16 cellular contexts compared by ENCODE assay signal in the genomic region with DNA sequence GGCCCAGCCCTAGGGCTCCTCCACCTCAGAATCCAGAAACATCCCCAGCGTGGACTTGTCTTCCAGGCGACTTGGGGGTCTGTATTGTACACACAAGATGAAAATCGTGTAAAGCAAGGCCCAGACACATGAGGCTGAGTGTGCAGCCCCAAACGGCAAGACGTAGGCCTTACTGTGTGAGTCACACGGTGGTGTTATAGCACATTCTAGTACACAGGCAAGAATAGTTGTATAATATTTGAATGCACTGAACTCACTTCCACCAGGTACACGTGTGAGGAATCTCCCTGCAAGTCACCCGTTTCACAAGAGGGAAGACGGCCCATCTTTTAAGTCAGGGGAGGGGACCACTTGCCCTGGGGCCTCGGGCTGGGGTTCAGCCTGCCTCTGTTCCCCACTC.
DNase-seq lines count a peak whose midpoint lies in the region; ATAC-seq and TF ChIP-seq lines count a peak whose summit lies in the region.
"Had no signal": no experiment of that assay in that cellular context is flagged by ENCODE, and none has a peak within 500 bp of the region (broad histone marks: within the 10 kb centered on the region; RNA-seq: fewer than 3 reads in every experiment).

No MANE protein-coding gene starts in this region.

- in situ Hi-C loops in astrocyte of the spinal cord (cut with HindIII; ENCODE audit: low sequenced_read_pairs) = no loop called here

- TF ChIP-seq CTCF in astrocyte of the spinal cord (IDR thresholded peaks at IDR 0.05; ENCODE audit: low read depth, low read length) (no peak), left lung (IDR thresholded peaks at IDR 0.05) (no peak)

- peaks cover 0 to 16% of the 10 kb centered on the region in 2 donors for H3K36me3 ChIP-seq in left lung
- H3K36me3 ChIP-seq: transverse colon had no signal

- no peaks in the 10 kb centered on the region for H3K27me3 ChIP-seq in left lung
- H3K27me3 ChIP-seq: transverse colon had no signal

- no peak for DNase-seq in T-helper 2 cell treated with Interferon-gamma antibody and Interleukin-4, amounts not matched to agents 5 μg/mL and 100 μg/mL, for 36 hours (ENCODE audit: low spot score)
- DNase-seq in T-helper 2 cell = no peak
- peak; percentile 24 for DNase-seq in astrocyte of the spinal cord (ENCODE audit: low read depth, low spot score)
- DNase-seq in immature natural killer cell = no peak
- DNase-seq in substantia nigra (lab: John Stamatoyannopoulos, UW) = no peak
- DNase-seq in left lung = no peak
- DNase-seq: activated CD4-positive, alpha-beta T cell treated with anti-CD3 and anti-CD28 coated beads, Interleukin-2, amount 50 U/mL, for 4 hours; COR-L47; GDM1; MM.1S; T-helper 9 cell; transverse colon had no signal

- peaks cover 9 to 10% of the 10 kb centered on the region in 2 donors for H3K4me1 ChIP-seq in left lung

- intact Hi-C loops in left lung (cut with DNase I) = no loop called here

- peak overlapping the region; percentile 7 for H3K27ac Mint-ChIP-seq in T-helper 2 cell treated with Interferon-gamma antibody and Interleukin-4, amounts not matched to agents 5 μg/mL and 100 μg/mL, for 36 hours
- peak overlapping the region in 5 of 6 donors; percentile 3 to 60 (median 56) for H3K27ac Mint-ChIP-seq in immature natural killer cell
- H3K27ac Mint-ChIP-seq in activated T-helper 17 cell treated with anti-CD3 and anti-CD28 coated beads, Interleukin-2, amount 50 U/mL, for 72 hours = no peak overlapping the region

- H3K9me3 Mint-ChIP-seq in T-helper 2 cell treated with Interferon-gamma antibody and Interleukin-4, amounts not matched to agents 5 μg/mL and 100 μg/mL, for 36 hours = no peaks in the 10 kb centered on the region
- H3K9me3 Mint-ChIP-seq in immature natural killer cell = no peaks in the 10 kb centered on the region
- no peaks in the 10 kb centered on the region for H3K9me3 Mint-ChIP-seq in activated T-helper 17 cell treated with anti-CD3 and anti-CD28 coated beads, Interleukin-2, amount 50 U/mL, for 72 hours
- H3K9me3 Mint-ChIP-seq: activated T-helper 1 cell treated with anti-CD3 and anti-CD28 coated beads, Interleukin-12 subunit alpha, Interleukin-12 subunit beta, Interleukin-2, Interleukin-4 antibody, amounts not matched to agents 30 ng/mL and 10 ng/mL and 1 ng/mL, durations not matched to agents 14 hours and 24 hours and 36 hours had no signal

- H3K9me3 ChIP-seq in left lung = no peaks in the 10 kb centered on the region
- H3K9me3 ChIP-seq: transverse colon had no signal

- no peaks in the 10 kb centered on the region for H3K27me3 Mint-ChIP-seq in T-helper 2 cell treated with Interferon-gamma antibody and Interleukin-4, amounts not matched to agents 5 μg/mL and 100 μg/mL, for 36 hours (ENCODE audit: low read depth)
- H3K27me3 Mint-ChIP-seq in immature natural killer cell (ENCODE audit: low read depth in 3 of 3) = no peaks in the 10 kb centered on the region
- H3K27me3 Mint-ChIP-seq in activated T-helper 17 cell treated with anti-CD3 and anti-CD28 coated beads, Interleukin-2, amount 50 U/mL, for 72 hours = no peaks in the 10 kb centered on the region

- no peaks in the 10 kb centered on the region for H3K36me3 Mint-ChIP-seq in T-helper 2 cell treated with Interferon-gamma antibody and Interleukin-4, amounts not matched to agents 5 μg/mL and 100 μg/mL, for 36 hours (ENCODE audit: low read depth)
- no peaks in the 10 kb centered on the region for H3K36me3 Mint-ChIP-seq in immature natural killer cell
- H3K36me3 Mint-ChIP-seq in activated T-helper 17 cell treated with anti-CD3 and anti-CD28 coated beads, Interleukin-2, amount 50 U/mL, for 72 hours (ENCODE audit: low read depth) = no peaks in the 10 kb centered on the region

- H3K4me3 Mint-ChIP-seq in T-helper 2 cell treated with Interferon-gamma antibody and Interleukin-4, amounts not matched to agents 5 μg/mL and 100 μg/mL, for 36 hours = no peak overlapping the region
- H3K4me3 Mint-ChIP-seq in immature natural killer cell = no peak overlapping the region
- no peak overlapping the region for H3K4me3 Mint-ChIP-seq in activated T-helper 17 cell treated with anti-CD3 and anti-CD28 coated beads, Interleukin-2, amount 50 U/mL, for 72 hours
- H3K4me3 Mint-ChIP-seq: activated T-helper 1 cell treated with anti-CD3 and anti-CD28 coated beads, Interleukin-12 subunit alpha, Interleukin-12 subunit beta, Interleukin-2, Interleukin-4 antibody, amounts not matched to agents 30 ng/mL and 10 ng/mL and 1 ng/mL, durations not matched to agents 14 hours and 24 hours and 36 hours had no signal

- H3K27ac ChIP-seq in substantia nigra (ENCODE audit: low read depth, low read length, poor library complexity, severe bottlenecking) (peak overlapping the region; percentile 86), left lung (no peak overlapping the region)
- H3K27ac ChIP-seq: 22Rv1 had no signal

- H3K4me3 ChIP-seq in astrocyte of the spinal cord (ENCODE audit: low read depth, low read length) = no peak overlapping the region
- H3K4me3 ChIP-seq in left lung = no peak overlapping the region
- H3K4me3 ChIP-seq: transverse colon had no signal

- H3K4me1 Mint-ChIP-seq in T-helper 2 cell treated with Interferon-gamma antibody and Interleukin-4, amounts not matched to agents 5 μg/mL and 100 μg/mL, for 36 hours (ENCODE audit: low read depth) = peaks cover 15% of the 10 kb centered on the region
- peaks cover 58 to 63% of the 10 kb centered on the region in 2 donors for H3K4me1 Mint-ChIP-seq in immature natural killer cell
- H3K4me1 Mint-ChIP-seq in activated T-helper 17 cell treated with anti-CD3 and anti-CD28 coated beads, Interleukin-2, amount 50 U/mL, for 72 hours = no peaks in the 10 kb centered on the region

- no peak for ATAC-seq in activated T-helper 17 cell treated with anti-CD3 and anti-CD28 coated beads, Interleukin-2, amount 50 U/mL, for 72 hours (replicated peaks)
- ATAC-seq in HG03175 (IDR thresholded peaks at IDR 0.05; ENCODE audit: unreplicated experiment) = no peak
- ATAC-seq in left lung = no peak
